1 cellular context compared by ENCODE assay signal in the genomic region with DNA sequence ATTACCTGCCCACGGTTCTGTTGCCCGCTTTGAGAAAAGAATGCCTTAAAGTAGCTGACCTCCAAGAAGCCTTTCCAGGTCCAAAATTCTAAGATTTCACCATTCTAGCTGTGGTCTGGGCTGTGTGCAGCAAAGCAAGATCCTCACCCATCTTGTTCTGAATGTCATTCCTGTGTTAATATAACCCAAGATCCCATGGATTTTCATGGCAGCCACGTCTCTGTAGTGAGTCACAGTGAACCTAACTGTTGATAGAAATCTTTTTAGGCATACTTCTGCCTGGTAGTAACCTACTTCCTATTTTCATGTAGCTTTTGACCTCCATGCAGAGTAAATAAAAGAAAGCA.
TF ChIP-seq lines count a peak whose summit lies in the region.

No MANE protein-coding gene starts in this region.

TF ChIP-seq in SK-N-SH, 30 proteins besides CTCF, POLR2A, EP300 and RAD21:
- TF ChIP-seq TEAD4 (IDR thresholded peaks at IDR 0.05; ENCODE audit: borderline replicate concordance, insufficient read depth) (no peak), TCF12 (IDR thresholded peaks at IDR 0.05) (peak; percentile 21; the same call in 1 of the 2 replicates), GABPA (IDR thresholded peaks at IDR 0.05; ENCODE audit: low read depth) (no peak), SMC3 (IDR thresholded peaks at IDR 0.05; ENCODE audit: low read depth, low read length) (no peak), SIN3A (IDR thresholded peaks at IDR 0.05; ENCODE audit: borderline replicate concordance, low read depth, low read length) (no peak), RFX5 (IDR thresholded peaks at IDR 0.05; ENCODE audit: low read length) (no peak), NFIC (IDR thresholded peaks at IDR 0.05; ENCODE audit: borderline replicate concordance) (0 out of 2 replicates have a peak, but pooled peaks have one; percentile 11), GATA2 (CRISPR knock-in tag; IDR thresholded peaks at IDR 0.05) (no peak), MEF2A (IDR thresholded peaks at IDR 0.05; ENCODE audit: borderline replicate concordance, low read depth) (no peak), EZH2phosphoT487 (IDR thresholded peaks at IDR 0.05; ENCODE audit: borderline replicate concordance, low read depth) (no peak), POLR2AphosphoS5 (IDR thresholded peaks at IDR 0.05; ENCODE audit: low read depth, low read length) (no peak), TAF1 (IDR thresholded peaks at IDR 0.05; ENCODE audit: borderline replicate concordance, low read depth, low read length) (no peak), RCOR1 (IDR thresholded peaks at IDR 0.05; ENCODE audit: low read length) (no peak), FOSL2 (IDR thresholded peaks at IDR 0.05; ENCODE audit: borderline replicate concordance, low read depth) (peak; percentile 42; the same call in 1 of the 2 replicates), YY1 (IDR thresholded peaks at IDR 0.05; ENCODE audit: low read depth) (no peak), JUND (IDR thresholded peaks at IDR 0.05) (no peak; the same call in 1 of the 2 replicates), FOXJ3 (CRISPR knock-in tag; IDR thresholded peaks at IDR 0.05) (no peak), RXRA (IDR thresholded peaks at IDR 0.05; ENCODE audit: borderline replicate concordance, low read depth) (no peak), FOXM1 (IDR thresholded peaks at IDR 0.05; ENCODE audit: low read depth) (no peak), MXI1 (IDR thresholded peaks at IDR 0.05; ENCODE audit: low read depth, low read length) (no peak), NRF1 (IDR thresholded peaks at IDR 0.05; ENCODE audit: low read depth, low read length) (no peak)
- TF ChIP-seq, protein P1, sequence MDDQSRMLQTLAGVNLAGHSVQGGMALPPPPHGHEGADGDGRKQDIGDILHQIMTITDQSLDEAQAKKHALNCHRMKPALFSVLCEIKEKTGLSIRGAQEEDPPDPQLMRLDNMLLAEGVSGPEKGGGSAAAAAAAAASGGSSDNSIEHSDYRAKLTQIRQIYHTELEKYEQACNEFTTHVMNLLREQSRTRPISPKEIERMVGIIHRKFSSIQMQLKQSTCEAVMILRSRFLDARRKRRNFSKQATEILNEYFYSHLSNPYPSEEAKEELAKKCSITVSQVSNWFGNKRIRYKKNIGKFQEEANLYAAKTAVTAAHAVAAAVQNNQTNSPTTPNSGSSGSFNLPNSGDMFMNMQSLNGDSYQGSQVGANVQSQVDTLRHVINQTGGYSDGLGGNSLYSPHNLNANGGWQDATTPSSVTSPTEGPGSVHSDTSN (IDR thresholded peaks at IDR 0.05) = no peak
- TF ChIP-seq, protein P2, sequence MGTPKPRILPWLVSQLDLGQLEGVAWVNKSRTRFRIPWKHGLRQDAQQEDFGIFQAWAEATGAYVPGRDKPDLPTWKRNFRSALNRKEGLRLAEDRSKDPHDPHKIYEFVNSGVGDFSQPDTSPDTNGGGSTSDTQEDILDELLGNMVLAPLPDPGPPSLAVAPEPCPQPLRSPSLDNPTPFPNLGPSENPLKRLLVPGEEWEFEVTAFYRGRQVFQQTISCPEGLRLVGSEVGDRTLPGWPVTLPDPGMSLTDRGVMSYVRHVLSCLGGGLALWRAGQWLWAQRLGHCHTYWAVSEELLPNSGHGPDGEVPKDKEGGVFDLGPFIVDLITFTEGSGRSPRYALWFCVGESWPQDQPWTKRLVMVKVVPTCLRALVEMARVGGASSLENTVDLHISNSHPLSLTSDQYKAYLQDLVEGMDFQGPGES (IDR thresholded peaks at IDR 0.05; ENCODE audit: low read depth, low read length) = no peak
- TF ChIP-seq, protein P3, sequence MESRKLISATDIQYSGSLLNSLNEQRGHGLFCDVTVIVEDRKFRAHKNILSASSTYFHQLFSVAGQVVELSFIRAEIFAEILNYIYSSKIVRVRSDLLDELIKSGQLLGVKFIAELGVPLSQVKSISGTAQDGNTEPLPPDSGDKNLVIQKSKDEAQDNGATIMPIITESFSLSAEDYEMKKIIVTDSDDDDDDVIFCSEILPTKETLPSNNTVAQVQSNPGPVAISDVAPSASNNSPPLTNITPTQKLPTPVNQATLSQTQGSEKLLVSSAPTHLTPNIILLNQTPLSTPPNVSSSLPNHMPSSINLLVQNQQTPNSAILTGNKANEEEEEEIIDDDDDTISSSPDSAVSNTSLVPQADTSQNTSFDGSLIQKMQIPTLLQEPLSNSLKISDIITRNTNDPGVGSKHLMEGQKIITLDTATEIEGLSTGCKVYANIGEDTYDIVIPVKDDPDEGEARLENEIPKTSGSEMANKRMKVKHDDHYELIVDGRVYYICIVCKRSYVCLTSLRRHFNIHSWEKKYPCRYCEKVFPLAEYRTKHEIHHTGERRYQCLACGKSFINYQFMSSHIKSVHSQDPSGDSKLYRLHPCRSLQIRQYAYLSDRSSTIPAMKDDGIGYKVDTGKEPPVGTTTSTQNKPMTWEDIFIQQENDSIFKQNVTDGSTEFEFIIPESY (IDR thresholded peaks at IDR 0.05; ENCODE audit: borderline replicate concordance, low read depth) = no peak
- TF ChIP-seq, protein P4, sequence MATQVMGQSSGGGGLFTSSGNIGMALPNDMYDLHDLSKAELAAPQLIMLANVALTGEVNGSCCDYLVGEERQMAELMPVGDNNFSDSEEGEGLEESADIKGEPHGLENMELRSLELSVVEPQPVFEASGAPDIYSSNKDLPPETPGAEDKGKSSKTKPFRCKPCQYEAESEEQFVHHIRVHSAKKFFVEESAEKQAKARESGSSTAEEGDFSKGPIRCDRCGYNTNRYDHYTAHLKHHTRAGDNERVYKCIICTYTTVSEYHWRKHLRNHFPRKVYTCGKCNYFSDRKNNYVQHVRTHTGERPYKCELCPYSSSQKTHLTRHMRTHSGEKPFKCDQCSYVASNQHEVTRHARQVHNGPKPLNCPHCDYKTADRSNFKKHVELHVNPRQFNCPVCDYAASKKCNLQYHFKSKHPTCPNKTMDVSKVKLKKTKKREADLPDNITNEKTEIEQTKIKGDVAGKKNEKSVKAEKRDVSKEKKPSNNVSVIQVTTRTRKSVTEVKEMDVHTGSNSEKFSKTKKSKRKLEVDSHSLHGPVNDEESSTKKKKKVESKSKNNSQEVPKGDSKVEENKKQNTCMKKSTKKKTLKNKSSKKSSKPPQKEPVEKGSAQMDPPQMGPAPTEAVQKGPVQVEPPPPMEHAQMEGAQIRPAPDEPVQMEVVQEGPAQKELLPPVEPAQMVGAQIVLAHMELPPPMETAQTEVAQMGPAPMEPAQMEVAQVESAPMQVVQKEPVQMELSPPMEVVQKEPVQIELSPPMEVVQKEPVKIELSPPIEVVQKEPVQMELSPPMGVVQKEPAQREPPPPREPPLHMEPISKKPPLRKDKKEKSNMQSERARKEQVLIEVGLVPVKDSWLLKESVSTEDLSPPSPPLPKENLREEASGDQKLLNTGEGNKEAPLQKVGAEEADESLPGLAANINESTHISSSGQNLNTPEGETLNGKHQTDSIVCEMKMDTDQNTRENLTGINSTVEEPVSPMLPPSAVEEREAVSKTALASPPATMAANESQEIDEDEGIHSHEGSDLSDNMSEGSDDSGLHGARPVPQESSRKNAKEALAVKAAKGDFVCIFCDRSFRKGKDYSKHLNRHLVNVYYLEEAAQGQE (IDR thresholded peaks at IDR 0.05; ENCODE audit: low read depth, low read length) = no peak
- TF ChIP-seq, protein P5, sequence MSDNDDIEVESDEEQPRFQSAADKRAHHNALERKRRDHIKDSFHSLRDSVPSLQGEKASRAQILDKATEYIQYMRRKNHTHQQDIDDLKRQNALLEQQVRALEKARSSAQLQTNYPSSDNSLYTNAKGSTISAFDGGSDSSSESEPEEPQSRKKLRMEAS (IDR thresholded peaks at IDR 0.05; ENCODE audit: low read depth) = no peak
